ENCODE assay signal across 9 cellular contexts in the genomic region with DNA sequence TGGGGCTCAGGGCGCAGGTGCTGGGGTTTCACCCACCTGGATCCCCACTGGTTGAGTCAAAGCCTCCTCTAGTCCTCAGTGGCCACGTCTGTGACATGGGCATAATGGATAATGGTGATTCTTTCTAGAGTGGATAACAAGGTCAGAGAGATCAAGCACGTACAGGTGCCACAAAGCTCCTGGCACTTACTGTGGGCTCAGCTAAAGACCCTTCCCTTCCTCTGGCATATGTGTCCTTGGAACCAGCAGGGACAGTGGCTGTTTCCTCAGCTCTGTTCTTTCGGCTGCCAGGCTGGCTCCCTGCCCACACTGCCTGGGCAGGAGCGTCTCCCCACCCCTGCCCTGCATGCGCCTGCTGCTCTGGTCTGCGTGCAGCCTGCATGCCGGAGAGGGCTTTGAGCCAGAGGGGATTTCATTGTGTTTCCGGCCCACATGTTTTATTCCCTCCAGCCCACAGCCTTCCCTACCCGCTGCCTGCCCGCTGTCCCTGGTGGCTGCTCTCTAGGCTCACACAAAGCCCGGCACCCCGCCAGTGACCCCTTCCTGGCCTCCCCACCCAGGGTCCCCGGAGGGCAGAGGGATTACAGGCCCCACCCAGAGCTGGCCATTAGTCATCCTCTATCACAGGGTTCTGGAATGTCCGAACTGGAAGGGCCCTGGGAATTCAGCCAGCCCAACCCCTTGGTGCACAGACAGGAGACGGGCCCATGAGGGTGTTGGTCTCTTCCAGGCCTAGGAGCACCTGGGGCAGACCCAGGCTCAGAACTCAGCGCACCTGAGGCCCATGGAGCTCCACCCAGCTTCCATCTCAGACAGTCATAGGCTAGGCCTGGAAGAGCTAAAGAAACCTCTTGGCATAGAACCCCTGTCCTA. TPM values are rescaled to one million over a fixed set of nuclear protein-coding genes. Genes with fewer than 3 reads are reported as not detected.
DNase-seq lines count a peak whose midpoint lies in the region; ATAC-seq and TF ChIP-seq lines count a peak whose summit lies in the region.
"Had no signal": no experiment of that assay in that cellular context is flagged by ENCODE, and none has a peak within 500 bp of the region (broad histone marks: within the 10 kb centered on the region; RNA-seq: fewer than 3 reads in every experiment).

No MANE protein-coding gene starts in this region.

- H3K36me3 ChIP-seq in mesodermal cell (ENCODE audit: control insufficient read depth, insufficient read depth, low read length) (peaks cover 60% of the 10 kb centered on the region), Karpas-422 (ENCODE audit: insufficient read depth, low read length) (peaks cover 5% of the 10 kb centered on the region)

- H3K4me1 ChIP-seq in mesodermal cell (ENCODE audit: control insufficient read depth, insufficient read depth, low read length, poor library complexity, severe bottlenecking), result peaks cover 58% of the 10 kb centered on the region
- peaks cover 8% of the 10 kb centered on the region for H3K4me1 ChIP-seq in Karpas-422 (ENCODE audit: low read length)

- peak; percentile 14 to 28 for DNase-seq in SHP77 (lab: John Stamatoyannopoulos, UW)
- DNase-seq in SHP77 treated with DMSO at 0.1 percent for 48 hours (lab: John Stamatoyannopoulos, UW), result no peak
- peak in 6 of 10 donors; percentile 17 to 70 (median 47) for DNase-seq in dorsolateral prefrontal cortex
- no peak for DNase-seq in COLO668 (lab: John Stamatoyannopoulos, UW; ENCODE audit: unreplicated experiment)
- DNase-seq in NCI-H1105 treated with DMSO at 0.1 percent for 48 hours (lab: John Stamatoyannopoulos, UW), result no peak
- no peak for DNase-seq in Karpas-422
- DNase-seq: CD4-positive, CD25-positive, alpha-beta regulatory T cell had no signal

- H2AFZ ChIP-seq in Karpas-422 (ENCODE audit: low read length), result no peak overlapping the region

- H4K20me1 ChIP-seq in Karpas-422 (ENCODE audit: insufficient read depth, low read depth, low read length), result no peaks in the 10 kb centered on the region

- intact Hi-C loops in dorsolateral prefrontal cortex (cut with DNase I), result loop anchor here in 1 of 2 donors (5.0 kb wide), 1 partner anchor 40 kb away; no protein-coding TSS in a partner anchor

- no peak overlapping the region for H3K4me2 ChIP-seq in Karpas-422 (ENCODE audit: low read depth, low read length, poor library complexity, severe bottlenecking)

- no peaks in the 10 kb centered on the region for H3K9me2 ChIP-seq in Karpas-422 (replicated peaks; ENCODE audit: insufficient read depth, low read length)

- H3K9ac ChIP-seq in Karpas-422 (ENCODE audit: low read length), result no peak overlapping the region

- TF ChIP-seq CTCF in dorsolateral prefrontal cortex (IDR thresholded peaks at IDR 0.05 in 54 of 56, conservative IDR thresholded peaks at IDR 0.05 in 2 of 56; ENCODE audit: low read depth in 1 of 56, partially characterized antibody in 56 of 56), result peak in 1 of 56 donors; percentile 12

- H3K27me3 ChIP-seq in dorsolateral prefrontal cortex (no peaks in the 10 kb centered on the region), Karpas-422 (ENCODE audit: low read length) (no peaks in the 10 kb centered on the region)

- H3K27ac ChIP-seq in dorsolateral prefrontal cortex (peak overlapping the region in 51 of 59 donors; percentile 0 to 81 (median 58)), mesodermal cell (ENCODE audit: low read depth, low read length, severe bottlenecking) (peak overlapping the region; percentile 84), Karpas-422 (ENCODE audit: low read length) (no peak overlapping the region)

- ATAC-seq in HG02798 (IDR thresholded peaks at IDR 0.05; ENCODE audit: poor library complexity, unreplicated experiment), result no peak

- H3K79me2 ChIP-seq in Karpas-422 (ENCODE audit: low read length), result peaks cover 28% of the 10 kb centered on the region

- whole genome bisulfite sequencing in mesodermal cell (ENCODE audit: insufficient coverage in 2 of 2), 2 experiments, result 74 to 76% methylated on average over 15 to 16 of the region's 17 CpGs

- H3K9me3 ChIP-seq in mesodermal cell (ENCODE audit: control insufficient read depth, low read length), result no peaks in the 10 kb centered on the region
- no peaks in the 10 kb centered on the region for H3K9me3 ChIP-seq in Karpas-422 (ENCODE audit: low read length)

- peak overlapping the region in 2 of 59 donors; percentile 8 to 9 for H3K4me3 ChIP-seq in dorsolateral prefrontal cortex
- H3K4me3 ChIP-seq in mesodermal cell (ENCODE audit: extremely low read depth, insufficient read depth, low read length, poor library complexity, severe bottlenecking), result no peak overlapping the region
- no peak overlapping the region for H3K4me3 ChIP-seq in Karpas-422 (ENCODE audit: low read length)

RNA-seq across cellular contexts. Expression of gene GCAT, which starts 55.3 kb away (rescaled TPM):
- total RNA-seq in dorsolateral prefrontal cortex, result 10 to 100 TPM; 19.4 to 39.6 (median 27.9) TPM
- 20.2 TPM for polyA plus RNA-seq in mesodermal cell (2013, experiment 1 of 2)
- polyA plus RNA-seq in mesodermal cell (2013, experiment 2 of 2), result 15.1 TPM
- 36.6 and 87.8 TPM in 2 replicates for total RNA-seq in Karpas-422 (2014; rRNA removed; shearing (Covaris generic); ENCODE audit: low replicate concordance)

RNA-seq across cellular contexts. Expression of gene TRIOBP, which starts 55.6 kb away (rescaled TPM):
- total RNA-seq in dorsolateral prefrontal cortex, result 10 to 100 TPM in 114 of 120 experiments, 1 to 10 TPM in 6; 7.5 to 29.3 (median 14.5) TPM
- polyA plus RNA-seq in mesodermal cell (2013, experiment 1 of 2), result 79.5 TPM
- 69.5 TPM for polyA plus RNA-seq in mesodermal cell (2013, experiment 2 of 2)
- total RNA-seq in Karpas-422 (2014; rRNA removed; shearing (Covaris generic); ENCODE audit: low replicate concordance), result 14.6 and 45.6 TPM in 2 replicates

Comparison
In these comparisons a context has a peak if more than half of its experiments do, and no peak if none do; other contexts are left out.
1. DNase-seq: peak in SHP77 (2 of 2) and dorsolateral prefrontal cortex (6 of 10); none in SHP77 treated with DMSO at 0.1 percent for 48 hours (single experiment), COLO668 (single experiment), NCI-H1105 treated with DMSO at 0.1 percent for 48 hours (single experiment) and Karpas-422 (single experiment).